21 cellular contexts compared by ENCODE assay signal in genomic region chr12:38502016-38502415, GRCh38.
A peak's percentile ranks its signal among the peaks of the same experiment; 100 is the strongest.
DNase-seq lines count a peak whose midpoint lies in the region; ATAC-seq and TF ChIP-seq lines count a peak whose summit lies in the region.
"Had no signal": no experiment of that assay in that cellular context is flagged by ENCODE, and none has a peak within 500 bp of the region (broad histone marks: within the 10 kb centered on the region; RNA-seq: fewer than 3 reads in every experiment).

No MANE protein-coding gene starts in this region.

- no peak overlapping the region for H2AFZ ChIP-seq in PC-3 (ENCODE audit: low read length)

- POLR2A ChIA-PET in PC-3 (lab: Charles Lee; ENCODE audit: unreplicated experiment): no interaction called here

- H3K79me2 ChIP-seq in PC-3 (ENCODE audit: low read length): no peaks in the 10 kb centered on the region

- no peaks in the 10 kb centered on the region for H3K36me3 Mint-ChIP-seq in activated T-helper 17 cell treated with anti-CD3 and anti-CD28 coated beads, Interleukin-2, amount 50 U/mL, for 72 hours (ENCODE audit: low read depth)
- H3K36me3 Mint-ChIP-seq: CD4-positive, CD25-positive, alpha-beta regulatory T cell; CD8-positive, alpha-beta memory T cell had no signal

- H3K9ac ChIP-seq in PC-3 (ENCODE audit: low read length): no peak overlapping the region

- H3K9me3 ChIP-seq in PC-3 (ENCODE audit: low read length): 0 out of 2 replicates have a peak, but pooled peaks cover 8% of the 10 kb centered on the region
- H3K9me3 ChIP-seq: BE2C had no signal

- intact Hi-C loops in PC-3 (cut with micrococcal nuclease): loop anchor here (10.0 kb wide), 1 partner anchor 117 kb away; no protein-coding TSS in a partner anchor

- in situ Hi-C loops in Caki2 (cut with HindIII; ENCODE audit: low pct_unique_long_range_greater_than_20kb, low sequenced_read_pairs): no loop called here

- TF ChIP-seq CTCF in PC-3 (conservative IDR thresholded peaks at IDR 0.05; ENCODE audit: low read depth, low read length) (no peak), choroid plexus epithelial cell (conservative IDR thresholded peaks at IDR 0.05; ENCODE audit: low read depth, low read length) (no peak)

- H3F3A ChIP-seq in PC-3 (ENCODE audit: low read length, unreplicated experiment): no peaks in the 10 kb centered on the region

- H3K4me1 ChIP-seq in PC-3 (ENCODE audit: insufficient read depth, low read length): peaks cover 8% of the 10 kb centered on the region; the same call in 1 of the 2 replicates
- H3K4me1 ChIP-seq: BE2C had no signal

- no peaks in the 10 kb centered on the region for H3K27me3 Mint-ChIP-seq in activated T-helper 17 cell treated with anti-CD3 and anti-CD28 coated beads, Interleukin-2, amount 50 U/mL, for 72 hours
- H3K27me3 Mint-ChIP-seq: CD4-positive, CD25-positive, alpha-beta regulatory T cell; CD8-positive, alpha-beta memory T cell had no signal

- peak; percentile 85 for ATAC-seq in PC-3
- no peak for ATAC-seq in activated T-helper 17 cell treated with anti-CD3 and anti-CD28 coated beads, Interleukin-2, amount 50 U/mL, for 72 hours (replicated peaks)
- ATAC-seq: GM12878, GM23338, HCT116 had no signal

- H4K20me1 ChIP-seq in PC-3 (ENCODE audit: low read length): no peaks in the 10 kb centered on the region

- no peaks in the 10 kb centered on the region for H3K27me3 ChIP-seq in PC-3 (ENCODE audit: low read length)
- H3K27me3 ChIP-seq: BE2C had no signal

- H3K9me3 Mint-ChIP-seq in activated T-helper 17 cell treated with anti-CD3 and anti-CD28 coated beads, Interleukin-2, amount 50 U/mL, for 72 hours: peaks cover 4% of the 10 kb centered on the region

- peak; percentile 32 for DNase-seq in Caki2 (ENCODE audit: low read depth)
- DNase-seq in PC-3: peak; percentile 42
- peak; percentile 3 for DNase-seq in choroid plexus epithelial cell (ENCODE audit: low read depth)
- peak; percentile 16 for DNase-seq in renal cortical epithelial cell (ENCODE audit: low read depth)
- DNase-seq in nucleus accumbens (lab: John Stamatoyannopoulos, UW): no peak
- no peak for DNase-seq in DMS 273 treated with DMSO at 0.1 percent for 48 hours (lab: John Stamatoyannopoulos, UW)
- DNase-seq: ACHN; C1 segment of cervical spinal cord; CD4-positive, CD25-positive, alpha-beta regulatory T cell; CD8-positive, alpha-beta memory T cell; COR-L47; DND-41; EL; H7; HFFc6 had no signal

- H3K4me1 Mint-ChIP-seq in activated T-helper 17 cell treated with anti-CD3 and anti-CD28 coated beads, Interleukin-2, amount 50 U/mL, for 72 hours: no peaks in the 10 kb centered on the region
- H3K4me1 Mint-ChIP-seq: CD4-positive, CD25-positive, alpha-beta regulatory T cell; CD8-positive, alpha-beta memory T cell; GM23338 had no signal

- BruUV-seq in PC-3 (replicated peaks; lab: Mats Ljungman, UMichigan): no TSS peak

- no peak overlapping the region for H3K27ac Mint-ChIP-seq in activated T-helper 17 cell treated with anti-CD3 and anti-CD28 coated beads, Interleukin-2, amount 50 U/mL, for 72 hours
- H3K27ac Mint-ChIP-seq: CD4-positive, CD25-positive, alpha-beta regulatory T cell; CD8-positive, alpha-beta memory T cell; GM23338; HFFc6 had no signal

- H3K36me3 ChIP-seq in PC-3 (ENCODE audit: low read depth, low read length): no peaks in the 10 kb centered on the region
- H3K36me3 ChIP-seq: BE2C had no signal

- no peak overlapping the region for H3K4me2 ChIP-seq in PC-3 (ENCODE audit: low read length)
- H3K4me2 ChIP-seq: GM23338 had no signal

- CTCF ChIA-PET in PC-3 (lab: Charles Lee): no interaction called here

- no peaks in the 10 kb centered on the region for H3K9me2 ChIP-seq in PC-3 (replicated peaks; ENCODE audit: low read length)

- H3K4me3 Mint-ChIP-seq in activated T-helper 17 cell treated with anti-CD3 and anti-CD28 coated beads, Interleukin-2, amount 50 U/mL, for 72 hours: no peak overlapping the region
- H3K4me3 Mint-ChIP-seq: CD4-positive, CD25-positive, alpha-beta regulatory T cell; CD8-positive, alpha-beta memory T cell; GM23338; HFFc6 had no signal

- H3K4me3 ChIP-seq in PC-3 (ENCODE audit: low read length) (no peak overlapping the region), choroid plexus epithelial cell (ENCODE audit: low read depth, low read length) (no peak overlapping the region)
- H3K4me3 ChIP-seq: GM12878, GM23338 had no signal

- no peak overlapping the region for H3K27ac ChIP-seq in PC-3 (ENCODE audit: low read length)
- H3K27ac ChIP-seq: HL-60 had no signal

Comparison
In these comparisons a context has a peak if more than half of its experiments do, and no peak if none do; other contexts are left out.
1. DNase-seq: peak in Caki2 (single experiment), PC-3 (single experiment), choroid plexus epithelial cell (single experiment) and renal cortical epithelial cell (single experiment); none in nucleus accumbens (0 of 56) and DMS 273 treated with DMSO at 0.1 percent for 48 hours (single experiment).